In the genomic region with DNA sequence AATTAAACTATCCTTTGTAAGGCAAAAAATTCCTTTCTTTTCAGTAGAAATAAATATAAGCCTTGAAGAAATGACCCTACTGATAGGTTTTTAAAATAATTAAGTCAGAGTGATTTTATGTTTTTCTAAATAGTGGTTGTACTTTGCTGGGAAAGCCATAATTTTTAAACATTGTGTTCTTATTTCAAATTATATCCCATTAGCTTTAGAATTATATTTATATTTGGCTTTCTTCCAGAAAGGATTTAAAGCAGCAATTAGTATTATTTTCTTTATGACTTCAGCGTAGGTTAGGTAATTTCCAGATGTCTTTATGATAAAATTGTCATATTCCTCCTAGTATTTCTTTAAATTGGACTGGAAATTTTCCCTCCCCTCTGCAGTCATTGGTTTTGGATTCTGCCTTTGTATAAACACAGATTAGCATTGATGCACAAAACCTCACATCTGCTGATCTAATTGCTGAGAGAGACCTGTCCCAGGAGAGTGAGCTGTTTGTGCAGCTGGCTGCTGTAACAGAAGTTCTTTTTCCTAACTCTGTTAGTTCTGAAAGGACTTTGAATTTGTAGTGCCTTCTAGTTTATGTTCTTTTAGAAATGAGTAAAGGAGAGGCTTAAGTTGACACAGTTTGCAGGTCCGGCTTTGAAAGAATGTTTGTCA, we compare ENCODE assay signal across 11 cellular contexts. TPM values are rescaled to one million over a fixed set of nuclear protein-coding genes. Genes with fewer than 3 reads are reported as not detected.
A peak's percentile ranks its signal among the peaks of the same experiment; 100 is the strongest.
DNase-seq lines count a peak whose midpoint lies in the region; ATAC-seq and TF ChIP-seq lines count a peak whose summit lies in the region.
"Had no signal": no experiment of that assay in that cellular context is flagged by ENCODE, and none has a peak within 500 bp of the region (broad histone marks: within the 10 kb centered on the region; RNA-seq: fewer than 3 reads in every experiment).

No MANE protein-coding gene starts in this region.

- DNase-seq in NCI-H748 (lab: John Stamatoyannopoulos, UW; ENCODE audit: unreplicated experiment) (peak; percentile 56), NCI-H748 treated with DMSO at 0.1 percent for 48 hours (lab: John Stamatoyannopoulos, UW) (no peak), NCI-H774 (lab: John Stamatoyannopoulos, UW) (peak; percentile 93), fibroblast of lung (ENCODE audit: low read depth in 2 of 2) (peak; percentile 54 to 81), stromal cell of bone marrow (ENCODE audit: low read depth) (peak; percentile 77), SIG-M5 (lab: John Stamatoyannopoulos, UW) (no peak), GM19238 (ENCODE audit: insufficient read length, low spot score) (no peak)
- DNase-seq: activated naive CD4-positive, alpha-beta T cell treated with Interleukin-2 at 50 U/mL for 16 hours; naive thymus-derived CD8-positive, alpha-beta T cell had no signal

- peaks cover 4% of the 10 kb centered on the region for H3K4me1 ChIP-seq in fibroblast of lung (ENCODE audit: control insufficient read depth, extremely low read depth, insufficient read depth, low read length)

- no peak overlapping the region for H3K4me3 ChIP-seq in fibroblast of lung (replicated peaks in 1 of 4; ENCODE audit: control extremely low read depth in 1 of 4, insufficient read depth in 1 of 4, low read depth in 3 of 4, low read length in 4 of 4)

- H3K4me2 ChIP-seq in fibroblast of lung (ENCODE audit: extremely low read depth, insufficient read depth, low read length) = no peak overlapping the region

- H2AFZ ChIP-seq in fibroblast of lung (ENCODE audit: low read length) = no peak overlapping the region

- ATAC-seq in HG03097 (IDR thresholded peaks at IDR 0.05; ENCODE audit: low FRiP score, unreplicated experiment) = no peak
- ATAC-seq: HCT116; naive thymus-derived CD8-positive, alpha-beta T cell had no signal

- no peaks in the 10 kb centered on the region for H3K79me2 ChIP-seq in fibroblast of lung (ENCODE audit: control insufficient read depth, insufficient read depth, low read length)

- H4K20me1 ChIP-seq in fibroblast of lung (ENCODE audit: control insufficient read depth, extremely low read depth, insufficient read depth, low read length) = no peaks in the 10 kb centered on the region

- H3K27ac ChIP-seq in fibroblast of lung (ENCODE audit: insufficient read depth, low read length) = no peak overlapping the region

- no peak for TF ChIP-seq CTCF in fibroblast of lung (conservative IDR thresholded peaks at IDR 0.05 in 1 of 2, IDR thresholded peaks at IDR 0.05 in 1 of 2; ENCODE audit: low read depth in 1 of 2, low read length in 2 of 2)

- no peaks in the 10 kb centered on the region for H3K27me3 ChIP-seq in fibroblast of lung (ENCODE audit: control insufficient read depth, insufficient read depth, low read length)

- no peaks in the 10 kb centered on the region for H3K9me3 ChIP-seq in fibroblast of lung (ENCODE audit: control insufficient read depth, insufficient read depth, low read depth, low read length)

- peaks cover 9% of the 10 kb centered on the region for H3K36me3 ChIP-seq in fibroblast of lung (ENCODE audit: control insufficient read depth, insufficient read depth, low read length)

- H3K9ac ChIP-seq in fibroblast of lung (ENCODE audit: insufficient read depth, low read length) = no peak overlapping the region

RNA-seq across cellular contexts. Expression of a gene that starts 45.3 kb away (rescaled TPM):
- total RNA-seq in fibroblast of lung = 209 and 267 TPM in 2 replicates
- polyA plus RNA-seq in fibroblast of lung = 253 and 361 TPM in 2 replicates
- polyA plus RNA-seq in fibroblast of lung (2012) = 281 and 332 TPM in 2 replicates
- polyA minus RNA-seq in fibroblast of lung (ENCODE audit: low replicate concordance) = 632 and 647 TPM in 2 replicates

Comparison
In these comparisons a context has a peak if more than half of its experiments do, and no peak if none do; other contexts are left out.
1. DNase-seq: peak in NCI-H748 (single experiment), NCI-H774 (single experiment), fibroblast of lung (2 of 2) and stromal cell of bone marrow (single experiment); none in NCI-H748 treated with DMSO at 0.1 percent for 48 hours (single experiment), SIG-M5 (single experiment) and GM19238 (single experiment).